Comparison of ENCODE assay signal across 10 cellular contexts in genomic region chr11:72864692-72865655, GRCh38. TPM values are rescaled to one million over a fixed set of nuclear protein-coding genes. Genes with fewer than 3 reads are reported as not detected.
A peak's percentile ranks its signal among the peaks of the same experiment; 100 is the strongest.
DNase-seq lines count a peak whose midpoint lies in the region; ATAC-seq, FAIRE-seq and TF ChIP-seq lines count a peak whose summit lies in the region.
"Had no signal": no experiment of that assay in that cellular context is flagged by ENCODE, and none has a peak within 500 bp of the region (broad histone marks: within the 10 kb centered on the region; RNA-seq: fewer than 3 reads in every experiment).

No MANE protein-coding gene starts in this region.

- H3K9me3 Mint-ChIP-seq in activated B cell treated with CpG ODN at 0.5 μM for 24 hours: no peaks in the 10 kb centered on the region

- H3K9me3 ChIP-seq in pancreas (no peaks in the 10 kb centered on the region), HAP-1 (peaks cover 4% of the 10 kb centered on the region; the same call in 1 of the 2 replicates), kidney (ENCODE audit: control insufficient read depth in 1 of 2, low read length in 2 of 2) (no peaks in the 10 kb centered on the region)

- POLR2A ChIA-PET in activated B cell treated with CpG ODN at 0.5 μM for 24 hours (lab: Charles Lee): no interaction called here
- POLR2A ChIA-PET in RWPE1 (lab: Yijun Ruan, JAX; ENCODE audit: low non-redundant PET): no interaction called here

- FAIRE-seq in pancreas (lab: Jason Lieb, UNC): peak; percentile 13
- no peak for FAIRE-seq in kidney (lab: Jason Lieb, UNC)
- FAIRE-seq: colon had no signal

- intact Hi-C loops in activated B cell treated with CpG ODN at 0.5 μM for 24 hours (cut with micrococcal nuclease): no loop called here
- intact Hi-C loops in pancreas (cut with DNase I): no loop called here
- intact Hi-C loops in kidney (cut with DNase I): no loop called here

- peak overlapping the region; percentile 1 for H3K27ac Mint-ChIP-seq in activated B cell treated with CpG ODN at 0.5 μM for 24 hours

- 29 to 42% methylated on average over 5 of the region's 5 CpGs for WGBS in pancreas, 2 donors

- CTCF ChIA-PET in activated B cell treated with CpG ODN at 0.5 μM for 24 hours (lab: Charles Lee): interaction anchor here (0.6 to 1.1 kb wide), 2 partner anchors 34 to 313 kb away, joined by 3 read pairs; no protein-coding TSS in a partner anchor
- CTCF ChIA-PET in RWPE1 (lab: Yijun Ruan, JAX): no interaction called here

- no peak overlapping the region for H3K9ac ChIP-seq in kidney (ENCODE audit: low read length in 2 of 2)

- peaks cover 9% of the 10 kb centered on the region for H3K4me1 Mint-ChIP-seq in activated B cell treated with CpG ODN at 0.5 μM for 24 hours

- H3K27ac ChIP-seq in pancreas (no peak overlapping the region), RWPE1 (no peak overlapping the region), kidney (ENCODE audit: low read depth in 2 of 2, low read length in 2 of 2) (no peak overlapping the region)

- no peaks in the 10 kb centered on the region for H3K27me3 Mint-ChIP-seq in activated B cell treated with CpG ODN at 0.5 μM for 24 hours

- H3K27me3 ChIP-seq in pancreas (no peaks in the 10 kb centered on the region), HAP-1 (ENCODE audit: low read depth) (no peaks in the 10 kb centered on the region)

- peak; percentile 70 for DNase-seq in EL
- no peak for DNase-seq in activated B cell treated with CpG ODN at 0.5 μM for 24 hours
- DNase-seq in foreskin fibroblast: peak; percentile 44 to 79
- no peak for DNase-seq in pancreas
- no peak for DNase-seq in HAP-1 (ENCODE audit: low spot score in 2 of 2)
- DNase-seq in RWPE1 (ENCODE audit: low spot score): no peak
- DNase-seq in kidney: no peak
- no peak for DNase-seq in NCI-H1417 treated with DMSO at 0.1 percent for 48 hours (lab: John Stamatoyannopoulos, UW)
- DNase-seq: NCI-H1048 had no signal

- TF ChIP-seq CTCF in activated B cell treated with CpG ODN at 0.5 μM for 24 hours (IDR thresholded peaks at IDR 0.05) (no peak), foreskin fibroblast (IDR thresholded peaks at IDR 0.05; ENCODE audit: low read depth, low read length) (no peak), pancreas (IDR thresholded peaks at IDR 0.05) (no peak), RWPE1 (conservative IDR thresholded peaks at IDR 0.05; ENCODE audit: low read depth) (no peak), kidney (IDR thresholded peaks at IDR 0.05; ENCODE audit: borderline replicate concordance, extremely low read depth, insufficient read depth) (no peak)

- peaks cover 87% of the 10 kb centered on the region for H3K36me3 Mint-ChIP-seq in activated B cell treated with CpG ODN at 0.5 μM for 24 hours (ENCODE audit: low read depth)

- no peak overlapping the region for H3K4me3 Mint-ChIP-seq in activated B cell treated with CpG ODN at 0.5 μM for 24 hours

- in situ Hi-C loops in HAP-1 (cut with MboI; ENCODE audit: low sequenced_read_pairs): no loop called here

- H3K36me3 ChIP-seq in pancreas: no peaks in the 10 kb centered on the region
- no peaks in the 10 kb centered on the region; the same call in 1 of the 2 replicates for H3K36me3 ChIP-seq in HAP-1 (replicated peaks)
- H3K36me3 ChIP-seq in kidney (ENCODE audit: control insufficient read depth in 1 of 2, insufficient read depth in 2 of 2, low read length in 2 of 2): no peaks in the 10 kb centered on the region

- ATAC-seq in activated B cell treated with CpG ODN at 0.5 μM for 24 hours (ENCODE audit: low read depth) (no peak), pancreas (peak in 3 of 4 donors; percentile 22 to 37 (median 30))

- peaks cover 6 to 12% (median 11%) of the 10 kb centered on the region in 3 donors for H3K4me1 ChIP-seq in pancreas
- peaks cover 24% of the 10 kb centered on the region for H3K4me1 ChIP-seq in HAP-1
- H3K4me1 ChIP-seq in kidney (ENCODE audit: control insufficient read depth in 1 of 2, insufficient read depth in 1 of 2, low read depth in 1 of 2, low read length in 2 of 2): no peaks in the 10 kb centered on the region

- H3K4me3 ChIP-seq in foreskin fibroblast (ENCODE audit: low read depth in 1 of 2, low read length in 2 of 2): no peak overlapping the region
- no peak overlapping the region for H3K4me3 ChIP-seq in pancreas
- H3K4me3 ChIP-seq in HAP-1: no peak overlapping the region
- H3K4me3 ChIP-seq in kidney (ENCODE audit: low read length in 2 of 2): no peak overlapping the region

RNA-seq across cellular contexts. Expression of gene ATG16L2, which starts 50.8 kb away (rescaled TPM):
- total RNA-seq in activated B cell treated with CpG ODN at 0.5 μM for 24 hours: 73.5 and 96.7 TPM in 2 replicates
- total RNA-seq in pancreas: 10 to 100 TPM in 5 of 6 donors, 1 to 10 TPM in 1; 4.5 to 31.7 (median 11.6) TPM
- polyA plus RNA-seq in pancreas: 10 to 100 TPM; 67.5 to 75.7 TPM
- total RNA-seq in kidney: 38.6 TPM
- 16.1 TPM for polyA plus RNA-seq in kidney (ENCODE audit: insufficient read depth, low read depth, low replicate concordance)

Comparison
In these comparisons a context has a peak if more than half of its experiments do, and no peak if none do; other contexts are left out.
1. DNase-seq: peak in EL (single experiment) and foreskin fibroblast (2 of 2); none in activated B cell treated with CpG ODN at 0.5 μM for 24 hours (single experiment), pancreas (0 of 6), HAP-1 (0 of 2), RWPE1 (single experiment), kidney (single experiment) and NCI-H1417 treated with DMSO at 0.1 percent for 48 hours (single experiment).